ENCODE assay signal across 17 cellular contexts in the genomic region with DNA sequence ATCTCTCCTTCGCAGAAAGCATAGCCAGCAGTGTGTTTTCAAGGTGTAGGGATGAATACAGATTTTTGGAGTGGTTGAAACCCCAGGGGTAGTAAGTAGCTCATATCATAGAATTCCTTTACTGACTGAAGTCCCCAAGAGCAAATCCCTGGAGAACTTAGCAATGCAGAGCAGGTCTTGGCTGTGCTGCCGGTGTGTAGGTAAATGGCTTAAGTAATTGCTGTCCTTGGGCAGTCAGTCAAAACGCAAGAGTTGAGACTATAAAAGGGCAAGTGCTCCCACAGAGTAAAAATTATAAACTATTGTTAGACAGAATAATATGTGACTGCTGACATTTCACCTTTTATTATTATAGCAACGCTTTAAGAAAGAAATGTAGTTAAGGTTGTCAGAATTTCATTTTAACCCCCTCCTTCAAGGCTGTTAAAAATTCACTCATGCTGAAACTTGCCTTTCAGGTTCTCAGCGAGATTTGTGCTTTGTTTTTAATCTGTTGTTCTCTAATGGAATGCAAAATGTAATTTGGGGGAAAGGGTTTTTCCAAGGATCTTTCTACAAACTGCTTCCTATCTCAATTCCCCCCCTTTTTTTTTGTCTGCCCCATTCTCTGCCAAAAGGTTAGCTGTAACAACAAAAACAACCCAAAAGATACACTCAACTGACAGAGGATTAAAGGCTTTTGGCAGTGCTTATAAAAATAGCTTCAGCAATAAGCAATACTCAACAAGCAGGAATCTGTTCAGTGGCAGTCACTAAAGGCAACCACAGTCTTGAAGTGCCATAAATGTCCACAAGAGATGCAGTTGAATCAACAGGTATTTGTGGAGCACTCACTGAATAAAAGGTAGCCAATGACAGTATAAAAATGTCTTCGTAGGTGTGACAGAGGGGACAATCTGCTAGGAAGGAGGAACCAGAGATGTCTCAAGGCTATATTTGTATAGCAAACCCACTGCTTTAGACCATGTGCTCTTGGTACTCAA.
DNase-seq lines count a peak whose midpoint lies in the region; ATAC-seq, FAIRE-seq and TF ChIP-seq lines count a peak whose summit lies in the region.
"Had no signal": no experiment of that assay in that cellular context is flagged by ENCODE, and none has a peak within 500 bp of the region (broad histone marks: within the 10 kb centered on the region; RNA-seq: fewer than 3 reads in every experiment).

No MANE protein-coding gene starts in this region.

- no peak for FAIRE-seq in bronchial epithelial cell (lab: Jason Lieb, UNC)

- intact Hi-C loops in left colon (cut with DNase I, micrococcal nuclease), result no loop called here
- intact Hi-C loops in stomach (cut with DNase I; ENCODE audit: low total_unique reads), result no loop called here
- intact Hi-C loops in CD4-positive, alpha-beta T cell (cut with DNase I, micrococcal nuclease), result no loop called here

- peak overlapping the region in 3 of 5 donors; percentile 14 to 23 (median 19) for H3K27ac ChIP-seq in stomach
- no peak overlapping the region for H3K27ac ChIP-seq in CD4-positive, alpha-beta T cell (ENCODE audit: low read depth, low read length)

- H3K36me3 Mint-ChIP-seq in CD4-positive, alpha-beta T cell (ENCODE audit: low read depth), result no peaks in the 10 kb centered on the region
- H3K36me3 Mint-ChIP-seq: activated naive CD4-positive, alpha-beta T cell treated with anti-CD3 and anti-CD28 coated beads, Interleukin-2, amount 50 U/mL, for 72 hours had no signal

- H3K27me3 Mint-ChIP-seq in CD4-positive, alpha-beta T cell, result no peaks in the 10 kb centered on the region

- CTCF ChIA-PET in CD4-positive, alpha-beta T cell (lab: Charles Lee), result no interaction called here

- no peaks in the 10 kb centered on the region for H3K36me3 ChIP-seq in bronchial epithelial cell (ENCODE audit: control insufficient read depth, insufficient read depth, low read length)
- no peaks in the 10 kb centered on the region for H3K36me3 ChIP-seq in stomach
- H3K36me3 ChIP-seq: BE2C had no signal

- DNase-seq in HCEC 1CT (peak; percentile 21), bronchial epithelial cell (ENCODE audit: low read depth) (peak; percentile 44), left colon (no peak), stomach (no peak), SIG-M5 treated with dmso at 0.1 percent for 504 hours (lab: John Stamatoyannopoulos, UW; ENCODE audit: unreplicated experiment) (no peak), G401 (ENCODE audit: low spot score) (no peak)
- DNase-seq in CD4-positive, alpha-beta T cell, result no peak
- DNase-seq: activated CD4-positive, CD25-positive, alpha-beta regulatory T cell; BE2C; cerebellar nuclear complex; DMS79 treated with DMSO at 0.1 percent for 48 hours; MV-4-11; NCI-H2171; nucleus accumbens; stimulated activated CD4-positive, alpha-beta T cell treated with anti-CD3 and anti-CD28 coated beads, Interleukin-12 subunit alpha, Interleukin-12 subunit beta, amount 100 ng/mL, for 4 hours had no signal

- POLR2A ChIA-PET in CD4-positive, alpha-beta T cell (lab: Charles Lee), result no interaction called here

- 38 to 47% (median 39%) methylated on average over 6 of the region's 6 CpGs for WGBS in stomach, 5 donors

- in situ Hi-C loops in G401 (cut with HindIII; ENCODE audit: low sequenced_read_pairs), result no loop called here

- peak; percentile 40 for ATAC-seq in left colon
- no peak for ATAC-seq in CD4-positive, alpha-beta T cell (ENCODE audit: poor library complexity)
- no peak for ATAC-seq in HG03196 (IDR thresholded peaks at IDR 0.05; ENCODE audit: unreplicated experiment)
- ATAC-seq: activated naive CD4-positive, alpha-beta T cell treated with anti-CD3 and anti-CD28 coated beads, Interleukin-2, amount 50 U/mL, for 72 hours had no signal

- H3K9me3 Mint-ChIP-seq in CD4-positive, alpha-beta T cell, result no peaks in the 10 kb centered on the region

- TF ChIP-seq CTCF in bronchial epithelial cell (IDR thresholded peaks at IDR 0.05; ENCODE audit: insufficient read depth, low read length, severe bottlenecking) (no peak), stomach (IDR thresholded peaks at IDR 0.05) (no peak)
- TF ChIP-seq CTCF in CD4-positive, alpha-beta T cell (IDR thresholded peaks at IDR 0.05), result no peak

- H3K4me3 Mint-ChIP-seq in CD4-positive, alpha-beta T cell, result no peak overlapping the region

- H3K4me1 Mint-ChIP-seq in CD4-positive, alpha-beta T cell (ENCODE audit: low read depth), result no peaks in the 10 kb centered on the region

- no peaks in the 10 kb centered on the region for H3K9me3 ChIP-seq in stomach
- no peaks in the 10 kb centered on the region for H3K9me3 ChIP-seq in CD4-positive, alpha-beta T cell (ENCODE audit: control insufficient read depth, low read length)
- H3K9me3 ChIP-seq: BE2C had no signal

- no peaks in the 10 kb centered on the region for H3K27me3 ChIP-seq in bronchial epithelial cell (ENCODE audit: control insufficient read depth, insufficient read depth, low read length)
- no peaks in the 10 kb centered on the region for H3K27me3 ChIP-seq in stomach
- no peaks in the 10 kb centered on the region for H3K27me3 ChIP-seq in CD4-positive, alpha-beta T cell (ENCODE audit: control insufficient read depth, insufficient read depth, low read length)
- H3K27me3 ChIP-seq: BE2C had no signal

- H3K4me3 ChIP-seq in bronchial epithelial cell (ENCODE audit: low read depth, low read length) (no peak overlapping the region), stomach (no peak overlapping the region)

- TF ChIP-seq POLR2A in stomach (IDR thresholded peaks at IDR 0.05), result no peak

- TF ChIP-seq EP300 in stomach (IDR thresholded peaks at IDR 0.05), result no peak

- H3K27ac Mint-ChIP-seq in CD4-positive, alpha-beta T cell, result no peak overlapping the region
- H3K27ac Mint-ChIP-seq: activated naive CD4-positive, alpha-beta T cell treated with anti-CD3 and anti-CD28 coated beads, Interleukin-2, amount 50 U/mL, for 72 hours had no signal

- H3K4me1 ChIP-seq in stomach, result peaks cover 7 to 34% (median 20%) of the 10 kb centered on the region in 4 donors
- H3K4me1 ChIP-seq: BE2C had no signal

Comparison
In these comparisons a context has a peak if more than half of its experiments do, and no peak if none do; other contexts are left out.
1. DNase-seq: peak in HCEC 1CT (single experiment) and bronchial epithelial cell (single experiment); none in left colon (0 of 2), stomach (single experiment), CD4-positive, alpha-beta T cell (0 of 10), SIG-M5 treated with dmso at 0.1 percent for 504 hours (single experiment) and G401 (single experiment).